ENCODE assay signal across 1 cellular context in genomic region chr5:34676409-34676808, GRCh38.
A peak's percentile ranks its signal among the peaks of the same experiment; 100 is the strongest.
TF ChIP-seq lines count a peak whose summit lies in the region.

No MANE protein-coding gene starts in this region.

TF ChIP-seq in K562, 482 proteins besides CTCF, POLR2A, EP300 and RAD21:
- TF ChIP-seq PBX2 (CRISPR knock-in tag; IDR thresholded peaks at IDR 0.05; ENCODE audit: low read depth) = no peak
- peak; percentile 82 for TF ChIP-seq PBX2 (tag; conservative IDR thresholded peaks at IDR 0.05; ENCODE audit: low read depth)
- TF ChIP-seq MEIS2 (IDR thresholded peaks at IDR 0.05; ENCODE audit: partially characterized antibody) = peak; percentile 28
- no peak for TF ChIP-seq ZKSCAN1 (IDR thresholded peaks at IDR 0.05; ENCODE audit: low read depth, low read length)
- TF ChIP-seq ZEB2 (IDR thresholded peaks at IDR 0.05) = no peak
- TF ChIP-seq FIP1L1 (IDR thresholded peaks at IDR 0.05; ENCODE audit: low read depth, low read length, poor library complexity, severe bottlenecking) = no peak
- TF ChIP-seq TRIM28 (IDR thresholded peaks at IDR 0.05) = no peak
- no peak for TF ChIP-seq ZNF583 (CRISPR knock-in tag; IDR thresholded peaks at IDR 0.05)
- TF ChIP-seq SP2 (IDR thresholded peaks at IDR 0.05; ENCODE audit: extremely low read depth, low read depth, low read length, poor library complexity, severe bottlenecking) = no peak
